Comparison of ENCODE assay signal across 1 cellular context in genomic region chr22:50582562-50583293, GRCh38.
TF ChIP-seq lines count a peak whose summit lies in the region.

CHKB (minus strand) TSS chr22:50582849; CDS start chr22:50582781, 68 bp downstream.

TF ChIP-seq in HepG2, 621 proteins besides CTCF, POLR2A, EP300 and RAD21 (continued from another document and continues in another):
- TF ChIP-seq E2F2 (CRISPR knock-in tag; IDR thresholded peaks at IDR 0.05; ENCODE audit: borderline replicate concordance) (peak; percentile 69; the same call in 1 of the 2 replicates), ZNF747 (CRISPR knock-in tag; IDR thresholded peaks at IDR 0.05; ENCODE audit: borderline replicate concordance) (0 out of 2 replicates have a peak, but pooled peaks have one; percentile 18), PBX3 (CRISPR knock-in tag; IDR thresholded peaks at IDR 0.05; ENCODE audit: borderline replicate concordance) (no peak), KAT7 (CRISPR knock-in tag; IDR thresholded peaks at IDR 0.05; ENCODE audit: borderline replicate concordance) (peak; percentile 13; the same call in 1 of the 2 replicates), ZNF225 (CRISPR knock-in tag; IDR thresholded peaks at IDR 0.05) (0 out of 2 replicates have a peak, but pooled peaks have one; percentile 63), ZNF841 (CRISPR knock-in tag; IDR thresholded peaks at IDR 0.05; ENCODE audit: borderline replicate concordance) (no peak), EED (CRISPR knock-in tag; IDR thresholded peaks at IDR 0.05) (no peak), YY1 (IDR thresholded peaks at IDR 0.05; ENCODE audit: insufficient read depth, insufficient replicate concordance, low read depth, low read length) (peak; percentile 90), ZBTB40 (IDR thresholded peaks at IDR 0.05) (no peak), ZBTB40 (CRISPR knock-in tag; IDR thresholded peaks at IDR 0.05) (peak; percentile 20; the same call in 1 of the 2 replicates), ZNF609 (CRISPR knock-in tag; IDR thresholded peaks at IDR 0.05; ENCODE audit: borderline replicate concordance) (no peak; the same call in 1 of the 2 replicates), ZMYM4 (CRISPR knock-in tag; IDR thresholded peaks at IDR 0.05) (peak; percentile 31; the same call in 1 of the 2 replicates), POLR2AphosphoS5 (IDR thresholded peaks at IDR 0.05; ENCODE audit: low read depth, low read length) (peak; percentile 73), MAFK (conservative IDR thresholded peaks at IDR 0.05 in 1 of 2, IDR thresholded peaks at IDR 0.05 in 1 of 2; ENCODE audit: low read length in 2 of 2) (no peak), HMGXB3 (CRISPR knock-in tag; IDR thresholded peaks at IDR 0.05; ENCODE audit: borderline replicate concordance) (0 out of 2 replicates have a peak, but pooled peaks have one; percentile 39), PHF8 (CRISPR knock-in tag; IDR thresholded peaks at IDR 0.05) (peak; percentile 89), ZBTB7A (CRISPR knock-in tag; IDR thresholded peaks at IDR 0.05) (no peak), ZNF253 (CRISPR knock-in tag; IDR thresholded peaks at IDR 0.05; ENCODE audit: borderline replicate concordance) (no peak), RFX1 (IDR thresholded peaks at IDR 0.05) (no peak), MLLT10 (CRISPR knock-in tag; IDR thresholded peaks at IDR 0.05) (no peak), ZNF614 (CRISPR knock-in tag; IDR thresholded peaks at IDR 0.05; ENCODE audit: borderline replicate concordance) (0 out of 2 replicates have a peak, but pooled peaks have one; percentile 31), SNAPC2 (CRISPR knock-in tag; IDR thresholded peaks at IDR 0.05) (peak; percentile 49; the same call in 1 of the 2 replicates), ZNF232 (CRISPR knock-in tag; IDR thresholded peaks at IDR 0.05; ENCODE audit: borderline replicate concordance) (no peak), NR2F1 (CRISPR knock-in tag; IDR thresholded peaks at IDR 0.05) (peak in 1 of 2 experiments; percentile 84; a peak in 3 of 4 replicates), MTA3 (CRISPR knock-in tag; IDR thresholded peaks at IDR 0.05) (no peak), MAX (IDR thresholded peaks at IDR 0.05) (peak; percentile 72; the same call in 1 of the 2 replicates), SALL2 (CRISPR knock-in tag; IDR thresholded peaks at IDR 0.05) (0 out of 2 replicates have a peak, but pooled peaks have one; percentile 9), CSRNP1 (CRISPR knock-in tag; IDR thresholded peaks at IDR 0.05) (peak; percentile 51; the same call in 1 of the 2 replicates), GLI4 (CRISPR knock-in tag; IDR thresholded peaks at IDR 0.05; ENCODE audit: borderline replicate concordance) (no peak; the same call in 1 of the 2 replicates), FOXK1 (CRISPR knock-in tag; IDR thresholded peaks at IDR 0.05; ENCODE audit: borderline replicate concordance, low read depth) (no peak; the same call in 1 of the 2 replicates), ZSCAN21 (CRISPR knock-in tag; IDR thresholded peaks at IDR 0.05; ENCODE audit: borderline replicate concordance) (peak; percentile 36; the same call in 1 of the 2 replicates), BCL6 (CRISPR knock-in tag; IDR thresholded peaks at IDR 0.05) (no peak), ZNF746 (CRISPR knock-in tag; IDR thresholded peaks at IDR 0.05) (peak; percentile 46), KLF9 (CRISPR knock-in tag; IDR thresholded peaks at IDR 0.05; ENCODE audit: low read depth) (no peak)
